13 cellular contexts compared by ENCODE assay signal in genomic region chr2:240733803-240734495, GRCh38. TPM values are rescaled to one million over a fixed set of nuclear protein-coding genes. Genes with fewer than 3 reads are reported as not detected.
DNase-seq lines count a peak whose midpoint lies in the region; ATAC-seq and TF ChIP-seq lines count a peak whose summit lies in the region.
"Had no signal": no experiment of that assay in that cellular context is flagged by ENCODE, and none has a peak within 500 bp of the region (broad histone marks: within the 10 kb centered on the region; RNA-seq: fewer than 3 reads in every experiment).

No MANE protein-coding gene starts in this region.

- no TSS peak for BruUV-seq in HCT116 (replicated peaks; lab: Mats Ljungman, UMichigan)

- H3K36me3 ChIP-seq in DND-41 (ENCODE audit: insufficient read depth, low read length) (no peaks in the 10 kb centered on the region), HCT116 (ENCODE audit: control insufficient read depth in 1 of 2, insufficient read depth in 2 of 2, low read length in 2 of 2) (no peaks in the 10 kb centered on the region)
- H3K36me3 ChIP-seq: ascending aorta, esophagus squamous epithelium had no signal

- peaks cover 27% of the 10 kb centered on the region for H4K20me1 ChIP-seq in DND-41 (ENCODE audit: insufficient read depth, low read length)
- H4K20me1 ChIP-seq in HCT116 (ENCODE audit: insufficient read depth) = no peaks in the 10 kb centered on the region

- H3K4me2 ChIP-seq in DND-41 (ENCODE audit: insufficient read depth, low read length) (no peak overlapping the region), HCT116 (ENCODE audit: low read length) (no peak overlapping the region)

- RAD21 ChIA-PET in HCT116 (lab: Charles Lee; ENCODE audit: low non-redundant PET in 1 of 2, low total read pairs in 2 of 2, uncharacterized antibody in 2 of 2, unreplicated experiment in 2 of 2) = no interaction called here

- H2AFZ ChIP-seq in DND-41 (ENCODE audit: low read depth, low read length) (no peak overlapping the region), HCT116 (ENCODE audit: low read depth, low read length, poor library complexity, severe bottlenecking) (no peak overlapping the region)

- TF ChIP-seq CTCF in DND-41 (IDR thresholded peaks at IDR 0.05; ENCODE audit: borderline replicate concordance, extremely low read depth, low read length, poor library complexity, severe bottlenecking) (peak; percentile 33), HCT116 (IDR thresholded peaks at IDR 0.05 in 2 of 3, conservative IDR thresholded peaks at IDR 0.05 in 1 of 3; ENCODE audit: borderline replicate concordance in 1 of 3, insufficient read depth in 1 of 3, low read depth in 2 of 3, low read length in 2 of 3) (peak in 2 of 3 experiments; percentile 37 to 48; a peak in 5 of 6 replicates)

- H3K9ac ChIP-seq in DND-41 (ENCODE audit: low read depth, low read length) (no peak overlapping the region), HCT116 (ENCODE audit: low read length) (no peak overlapping the region)

- no peak for ATAC-seq in DND-41 (ENCODE audit: insufficient read depth, low read depth)
- ATAC-seq in HCT116 = peak; percentile 62
- no peak for ATAC-seq in HG02678 (IDR thresholded peaks at IDR 0.05; ENCODE audit: unreplicated experiment)
- ATAC-seq in HG02571 (IDR thresholded peaks at IDR 0.05; ENCODE audit: unreplicated experiment) = no peak
- no peak for ATAC-seq in HG02642 (IDR thresholded peaks at IDR 0.05; ENCODE audit: poor library complexity, unreplicated experiment)

- TF ChIP-seq POLR2A in HCT116 (IDR thresholded peaks at IDR 0.05; ENCODE audit: borderline replicate concordance, extremely low read depth, insufficient read depth, insufficient read length) = no peak

- H3K27me3 ChIP-seq in DND-41 (ENCODE audit: insufficient read depth, low read length, poor library complexity) (peaks cover 10% of the 10 kb centered on the region), HCT116 (ENCODE audit: insufficient read depth, low read length) (no peaks in the 10 kb centered on the region)
- H3K27me3 ChIP-seq: ascending aorta had no signal

- H3K27ac ChIP-seq in DND-41 (ENCODE audit: low read length) (no peak overlapping the region), HCT116 (ENCODE audit: low read depth, low read length) (no peak overlapping the region)
- H3K27ac ChIP-seq: ascending aorta, esophagus squamous epithelium had no signal

- CTCF ChIA-PET in HCT116 (lab: Charles Lee) = no interaction called here

- no peak for TF ChIP-seq RAD21 in HCT116 (IDR thresholded peaks at IDR 0.05; ENCODE audit: low read depth)

- H3K9me2 ChIP-seq in HCT116 (ENCODE audit: insufficient read depth) = no peaks in the 10 kb centered on the region

- H3K4me1 ChIP-seq in DND-41 (ENCODE audit: insufficient read depth, low read length) = no peaks in the 10 kb centered on the region
- H3K4me1 ChIP-seq in HCT116 (ENCODE audit: control insufficient read depth in 1 of 2, insufficient read depth in 2 of 2, low read length in 2 of 2) = peaks cover 0 to 26% of the 10 kb centered on the region in 2 experiments; a peak in 2 of 4 replicates
- H3K4me1 ChIP-seq: ascending aorta, esophagus squamous epithelium had no signal

- no peak for DNase-seq in DND-41
- DNase-seq in HCT116 (ENCODE audit: low read depth, low spot score) = no peak
- DNase-seq in UCSD-AML1 (lab: John Stamatoyannopoulos, UW; ENCODE audit: unreplicated experiment) = peak; percentile 31
- peak; percentile 26 for DNase-seq in left kidney (ENCODE audit: low read depth, low spot score)
- DNase-seq in anterior cingulate cortex (lab: John Stamatoyannopoulos, UW) = no peak
- DNase-seq: esophagus squamous epithelium, kidney glomerular epithelial cell, NCI-H524 had no signal

- H3K9me3 ChIP-seq in DND-41 (ENCODE audit: insufficient read depth, low read length, severe bottlenecking) (no peaks in the 10 kb centered on the region), HCT116 (ENCODE audit: control insufficient read depth in 1 of 2, insufficient read depth in 1 of 2, low read depth in 1 of 2, low read length in 2 of 2) (no peaks in the 10 kb centered on the region)
- H3K9me3 ChIP-seq: ascending aorta, esophagus squamous epithelium had no signal

- H3K4me3 ChIP-seq in DND-41 (ENCODE audit: low read depth in 1 of 2, low read length in 2 of 2) (no peak overlapping the region), HCT116 (replicated peaks in 1 of 2; ENCODE audit: low read depth in 1 of 2, low read length in 2 of 2) (no peak overlapping the region)
- H3K4me3 ChIP-seq: ascending aorta, esophagus squamous epithelium had no signal

- POLR2A ChIA-PET in HCT116 (lab: Charles Lee) = no interaction called here

- no peaks in the 10 kb centered on the region for H3K79me2 ChIP-seq in DND-41 (ENCODE audit: insufficient read depth, low read length)
- H3K79me2 ChIP-seq in HCT116 (ENCODE audit: insufficient read depth, low read length) = no peaks in the 10 kb centered on the region

- intact Hi-C loops in HCT116 (cut with micrococcal nuclease) = no loop called here

TF ChIP-seq in HCT116, 20 proteins besides CTCF, POLR2A, EP300 and RAD21:
- TF ChIP-seq SP1 (IDR thresholded peaks at IDR 0.05; ENCODE audit: low read depth) = no peak
- TF ChIP-seq ZNF274 (IDR thresholded peaks at IDR 0.05; ENCODE audit: low read depth, low read length) = no peak
- no peak for TF ChIP-seq ELF1 (IDR thresholded peaks at IDR 0.05; ENCODE audit: borderline replicate concordance, low read depth)
- no peak for TF ChIP-seq SRF (IDR thresholded peaks at IDR 0.05; ENCODE audit: low read depth)
- TF ChIP-seq FOSL1 (IDR thresholded peaks at IDR 0.05; ENCODE audit: low read depth) = no peak
- no peak for TF ChIP-seq SIN3A (IDR thresholded peaks at IDR 0.05; ENCODE audit: low read depth)
- TF ChIP-seq EGR1 (IDR thresholded peaks at IDR 0.05; ENCODE audit: low read depth) = no peak
- TF ChIP-seq YY1 (IDR thresholded peaks at IDR 0.05; ENCODE audit: extremely low read depth, insufficient replicate concordance, low read depth, low read length) = no peak
- TF ChIP-seq JUND (IDR thresholded peaks at IDR 0.05) = no peak
- no peak for TF ChIP-seq ATF3 (IDR thresholded peaks at IDR 0.05)
- TF ChIP-seq TCF7L2 (IDR thresholded peaks at IDR 0.05; ENCODE audit: borderline replicate concordance, extremely low read depth, insufficient read depth, insufficient read length) = no peak
- TF ChIP-seq ZBTB33 (IDR thresholded peaks at IDR 0.05; ENCODE audit: extremely low read depth, insufficient replicate concordance, low read length) = no peak
- TF ChIP-seq POLR2AphosphoS5 (IDR thresholded peaks at IDR 0.05; ENCODE audit: low read depth, low read length) = no peak
- no peak for TF ChIP-seq MAX (IDR thresholded peaks at IDR 0.05)

RNA-seq across cellular contexts. Expression of gene AQP12A, which starts 42.3 kb away (rescaled TPM):
- not detected for total RNA-seq in HCT116 (2021; ENCODE audit: unreplicated experiment)
- polyA plus RNA-seq in HCT116 (2012) = not detected in 2 replicates
- total RNA-seq: ascending aorta, esophagus squamous epithelium, pulmonary artery endothelial cell had no signal

RNA-seq across cellular contexts. Expression of gene AQP12B, which starts 51.3 kb away (rescaled TPM):
- total RNA-seq in HCT116 (2021; ENCODE audit: unreplicated experiment) = not detected
- polyA plus RNA-seq in HCT116 (2012) = not detected in 2 replicates
- total RNA-seq: ascending aorta, esophagus squamous epithelium, pulmonary artery endothelial cell had no signal

Comparison
In these comparisons a context has a peak if more than half of its experiments do, and no peak if none do; other contexts are left out.
1. DNase-seq: peak in UCSD-AML1 (single experiment) and left kidney (single experiment); none in DND-41 (single experiment), HCT116 (single experiment) and anterior cingulate cortex (0 of 58).